Comparison of ENCODE assay signal across 1 cellular context in genomic region chr10:78528749-78529204, GRCh38.
TF ChIP-seq lines count a peak whose summit lies in the region.

No MANE protein-coding gene starts in this region.

TF ChIP-seq in HepG2, 621 proteins besides CTCF, POLR2A, EP300 and RAD21 (continued from another document):
- TF ChIP-seq, protein P1, sequence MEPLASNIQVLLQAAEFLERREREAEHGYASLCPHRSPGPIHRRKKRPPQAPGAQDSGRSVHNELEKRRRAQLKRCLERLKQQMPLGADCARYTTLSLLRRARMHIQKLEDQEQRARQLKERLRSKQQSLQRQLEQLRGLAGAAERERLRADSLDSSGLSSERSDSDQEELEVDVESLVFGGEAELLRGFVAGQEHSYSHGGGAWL (CRISPR knock-in tag; IDR thresholded peaks at IDR 0.05) = no peak
- TF ChIP-seq ZNF720 (CRISPR knock-in tag; IDR thresholded peaks at IDR 0.05) = no peak
- TF ChIP-seq ZNF446 (CRISPR knock-in tag; IDR thresholded peaks at IDR 0.05) = no peak
- TF ChIP-seq ZNF441 (CRISPR knock-in tag; IDR thresholded peaks at IDR 0.05; ENCODE audit: borderline replicate concordance) = peak; percentile 82; the same call in 1 of the 2 replicates
- no peak for TF ChIP-seq RFX5 (IDR thresholded peaks at IDR 0.05; ENCODE audit: low read depth, low read length)
- TF ChIP-seq SKIL (CRISPR knock-in tag; IDR thresholded peaks at IDR 0.05; ENCODE audit: borderline replicate concordance) = peak; percentile 64; the same call in 1 of the 2 replicates
- no peak for TF ChIP-seq ZBTB46 (CRISPR knock-in tag; IDR thresholded peaks at IDR 0.05; ENCODE audit: borderline replicate concordance)
- TF ChIP-seq, protein P2, sequence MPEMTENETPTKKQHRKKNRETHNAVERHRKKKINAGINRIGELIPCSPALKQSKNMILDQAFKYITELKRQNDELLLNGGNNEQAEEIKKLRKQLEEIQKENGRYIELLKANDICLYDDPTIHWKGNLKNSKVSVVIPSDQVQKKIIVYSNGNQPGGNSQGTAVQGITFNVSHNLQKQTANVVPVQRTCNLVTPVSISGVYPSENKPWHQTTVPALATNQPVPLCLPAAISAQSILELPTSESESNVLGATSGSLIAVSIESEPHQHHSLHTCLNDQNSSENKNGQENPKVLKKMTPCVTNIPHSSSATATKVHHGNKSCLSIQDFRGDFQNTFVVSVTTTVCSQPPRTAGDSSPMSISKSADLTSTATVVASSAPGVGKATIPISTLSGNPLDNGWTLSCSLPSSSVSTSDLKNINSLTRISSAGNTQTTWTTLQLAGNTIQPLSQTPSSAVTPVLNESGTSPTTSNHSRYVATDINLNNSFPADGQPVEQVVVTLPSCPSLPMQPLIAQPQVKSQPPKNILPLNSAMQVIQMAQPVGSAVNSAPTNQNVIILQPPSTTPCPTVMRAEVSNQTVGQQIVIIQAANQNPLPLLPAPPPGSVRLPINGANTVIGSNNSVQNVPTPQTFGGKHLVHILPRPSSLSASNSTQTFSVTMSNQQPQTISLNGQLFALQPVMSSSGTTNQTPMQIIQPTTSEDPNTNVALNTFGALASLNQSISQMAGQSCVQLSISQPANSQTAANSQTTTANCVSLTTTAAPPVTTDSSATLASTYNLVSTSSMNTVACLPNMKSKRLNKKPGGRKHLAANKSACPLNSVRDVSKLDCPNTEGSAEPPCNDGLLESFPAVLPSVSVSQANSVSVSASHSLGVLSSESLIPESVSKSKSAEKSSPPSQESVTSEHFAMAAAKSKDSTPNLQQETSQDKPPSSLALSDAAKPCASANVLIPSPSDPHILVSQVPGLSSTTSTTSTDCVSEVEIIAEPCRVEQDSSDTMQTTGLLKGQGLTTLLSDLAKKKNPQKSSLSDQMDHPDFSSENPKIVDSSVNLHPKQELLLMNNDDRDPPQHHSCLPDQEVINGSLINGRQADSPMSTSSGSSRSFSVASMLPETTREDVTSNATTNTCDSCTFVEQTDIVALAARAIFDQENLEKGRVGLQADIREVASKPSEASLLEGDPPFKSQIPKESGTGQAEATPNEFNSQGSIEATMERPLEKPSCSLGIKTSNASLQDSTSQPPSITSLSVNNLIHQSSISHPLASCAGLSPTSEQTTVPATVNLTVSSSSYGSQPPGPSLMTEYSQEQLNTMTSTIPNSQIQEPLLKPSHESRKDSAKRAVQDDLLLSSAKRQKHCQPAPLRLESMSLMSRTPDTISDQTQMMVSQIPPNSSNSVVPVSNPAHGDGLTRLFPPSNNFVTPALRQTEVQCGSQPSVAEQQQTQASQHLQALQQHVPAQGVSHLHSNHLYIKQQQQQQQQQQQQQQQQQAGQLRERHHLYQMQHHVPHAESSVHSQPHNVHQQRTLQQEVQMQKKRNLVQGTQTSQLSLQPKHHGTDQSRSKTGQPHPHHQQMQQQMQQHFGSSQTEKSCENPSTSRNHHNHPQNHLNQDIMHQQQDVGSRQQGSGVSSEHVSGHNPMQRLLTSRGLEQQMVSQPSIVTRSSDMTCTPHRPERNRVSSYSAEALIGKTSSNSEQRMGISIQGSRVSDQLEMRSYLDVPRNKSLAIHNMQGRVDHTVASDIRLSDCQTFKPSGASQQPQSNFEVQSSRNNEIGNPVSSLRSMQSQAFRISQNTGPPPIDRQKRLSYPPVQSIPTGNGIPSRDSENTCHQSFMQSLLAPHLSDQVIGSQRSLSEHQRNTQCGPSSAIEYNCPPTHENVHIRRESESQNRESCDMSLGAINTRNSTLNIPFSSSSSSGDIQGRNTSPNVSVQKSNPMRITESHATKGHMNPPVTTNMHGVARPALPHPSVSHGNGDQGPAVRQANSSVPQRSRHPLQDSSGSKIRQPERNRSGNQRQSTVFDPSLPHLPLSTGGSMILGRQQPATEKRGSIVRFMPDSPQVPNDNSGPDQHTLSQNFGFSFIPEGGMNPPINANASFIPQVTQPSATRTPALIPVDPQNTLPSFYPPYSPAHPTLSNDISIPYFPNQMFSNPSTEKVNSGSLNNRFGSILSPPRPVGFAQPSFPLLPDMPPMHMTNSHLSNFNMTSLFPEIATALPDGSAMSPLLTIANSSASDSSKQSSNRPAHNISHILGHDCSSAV (CRISPR knock-in tag; IDR thresholded peaks at IDR 0.05; ENCODE audit: borderline replicate concordance) = peak; percentile 71; the same call in 1 of the 2 replicates
- TF ChIP-seq, protein P3, sequence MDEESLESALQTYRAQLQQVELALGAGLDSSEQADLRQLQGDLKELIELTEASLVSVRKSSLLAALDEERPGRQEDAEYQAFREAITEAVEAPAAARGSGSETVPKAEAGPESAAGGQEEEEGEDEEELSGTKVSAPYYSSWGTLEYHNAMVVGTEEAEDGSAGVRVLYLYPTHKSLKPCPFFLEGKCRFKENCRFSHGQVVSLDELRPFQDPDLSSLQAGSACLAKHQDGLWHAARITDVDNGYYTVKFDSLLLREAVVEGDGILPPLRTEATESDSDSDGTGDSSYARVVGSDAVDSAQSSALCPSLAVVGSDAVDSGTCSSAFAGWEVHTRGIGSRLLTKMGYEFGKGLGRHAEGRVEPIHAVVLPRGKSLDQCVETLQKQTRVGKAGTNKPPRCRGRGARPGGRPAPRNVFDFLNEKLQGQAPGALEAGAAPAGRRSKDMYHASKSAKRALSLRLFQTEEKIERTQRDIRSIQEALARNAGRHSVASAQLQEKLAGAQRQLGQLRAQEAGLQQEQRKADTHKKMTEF (CRISPR knock-in tag; IDR thresholded peaks at IDR 0.05) = peak; percentile 88
- peak; percentile 98 for TF ChIP-seq ZNF609 (CRISPR knock-in tag; IDR thresholded peaks at IDR 0.05; ENCODE audit: borderline replicate concordance)
- TF ChIP-seq ZBTB21 (CRISPR knock-in tag; IDR thresholded peaks at IDR 0.05) = 0 out of 2 replicates have a peak, but pooled peaks have one; percentile 37
- no peak for TF ChIP-seq ZNF709 (CRISPR knock-in tag; IDR thresholded peaks at IDR 0.05)
- no peak; the same call in 1 of the 2 replicates for TF ChIP-seq SOX13 (IDR thresholded peaks at IDR 0.05)
- TF ChIP-seq SOX13 (CRISPR knock-in tag; conservative IDR thresholded peaks at IDR 0.05 in 1 of 2, IDR thresholded peaks at IDR 0.05 in 1 of 2) = peak in 1 of 2 experiments; percentile 89; a peak in 2 of 4 replicates
- peak; percentile 90 for TF ChIP-seq ZNF317 (CRISPR knock-in tag; IDR thresholded peaks at IDR 0.05)
